9 cellular contexts compared by ENCODE assay signal in the genomic region with DNA sequence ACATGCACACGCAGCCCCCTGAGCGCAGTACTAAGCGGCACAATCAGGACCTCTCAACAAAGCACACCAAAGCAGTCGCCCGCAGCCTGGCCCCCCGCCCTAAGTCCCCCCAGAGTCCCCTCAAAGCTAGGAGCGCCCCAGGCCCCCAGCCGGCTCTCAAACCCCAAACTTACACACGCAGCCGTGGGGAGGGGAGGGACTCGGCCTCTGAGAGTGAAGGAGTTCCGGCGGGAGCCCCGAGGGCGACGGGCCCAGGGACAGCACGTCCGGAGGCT. TPM values are rescaled to one million over a fixed set of nuclear protein-coding genes. Genes with fewer than 3 reads are reported as not detected.
DNase-seq lines count a peak whose midpoint lies in the region; ATAC-seq, FAIRE-seq and TF ChIP-seq lines count a peak whose summit lies in the region.
"Had no signal": no experiment of that assay in that cellular context is flagged by ENCODE, and none has a peak within 500 bp of the region (broad histone marks: within the 10 kb centered on the region; RNA-seq: fewer than 3 reads in every experiment).

No MANE protein-coding gene starts in this region.

- no peak for TF ChIP-seq CTCF in C4-2B (conservative IDR thresholded peaks at IDR 0.05)
- no peak for TF ChIP-seq CTCF in endothelial cell of umbilical vein (IDR thresholded peaks at IDR 0.05; ENCODE audit: extremely low read depth in 1 of 2, insufficient read depth in 1 of 2, low read depth in 1 of 2, low read length in 2 of 2)
- TF ChIP-seq CTCF in osteoblast (IDR thresholded peaks at IDR 0.05; ENCODE audit: extremely low read depth, low read depth, low read length) = no peak

- H3K4me2 ChIP-seq in endothelial cell of umbilical vein (ENCODE audit: insufficient read depth, low read length) (peak overlapping the region; percentile 96), osteoblast (ENCODE audit: insufficient read depth, low read length) (peak overlapping the region; percentile 94)

- H3K9me3 ChIP-seq in NT2/D1 (ENCODE audit: insufficient read depth, low read length) = no peaks in the 10 kb centered on the region
- no peaks in the 10 kb centered on the region for H3K9me3 ChIP-seq in endothelial cell of umbilical vein (replicated peaks; ENCODE audit: control insufficient read depth, insufficient read depth, low read length)
- H3K9me3 ChIP-seq in osteoblast (ENCODE audit: low read depth, low read length) = no peaks in the 10 kb centered on the region

- H3K9me1 ChIP-seq in endothelial cell of umbilical vein (replicated peaks; ENCODE audit: control insufficient read depth, extremely low read depth, insufficient read depth, low read length) = no peaks in the 10 kb centered on the region

- dilution Hi-C loops in endothelial cell of umbilical vein (cut with MboI; ENCODE audit: extremely low pct_ligation_motif_present, low sequenced_read_pairs) = no loop called here

- H3K36me3 ChIP-seq in NT2/D1 (ENCODE audit: insufficient read depth, insufficient read length, low read length) (peaks cover 6% of the 10 kb centered on the region), endothelial cell of umbilical vein (ENCODE audit: control insufficient read depth in 2 of 2, extremely low read depth in 1 of 2, insufficient read depth in 2 of 2, low read length in 2 of 2) (peaks cover 0 to 9% of the 10 kb centered on the region in 2 experiments), osteoblast (ENCODE audit: insufficient read depth, low read length) (no peaks in the 10 kb centered on the region)

- POLR2A ChIA-PET in endothelial cell of umbilical vein (lab: Charles Lee) = no interaction called here

- H2AFZ ChIP-seq in endothelial cell of umbilical vein (ENCODE audit: low read depth, low read length) (no peak overlapping the region), osteoblast (ENCODE audit: low read length) (peak overlapping the region; percentile 74)

- BruUV-seq in endothelial cell of umbilical vein (replicated peaks; lab: Mats Ljungman, UMichigan) = no TSS peak

- no peak for ATAC-seq in left colon

- intact Hi-C loops in endothelial cell of umbilical vein (cut with micrococcal nuclease) (no loop called here), left colon (cut with DNase I, micrococcal nuclease) (no loop called here)

- no peak for TF ChIP-seq POLR2A in endothelial cell of umbilical vein (IDR thresholded peaks at IDR 0.05; ENCODE audit: low read depth, low read length)

- H4K20me1 ChIP-seq in endothelial cell of umbilical vein (replicated peaks; ENCODE audit: control insufficient read depth, extremely low read depth, insufficient read depth, low read length) (no peaks in the 10 kb centered on the region), osteoblast (ENCODE audit: insufficient read depth, low read length) (peaks cover 19% of the 10 kb centered on the region)

- peaks cover 43% of the 10 kb centered on the region for H3K4me1 ChIP-seq in NT2/D1 (ENCODE audit: insufficient read depth, insufficient read length)
- peaks cover 33% of the 10 kb centered on the region for H3K4me1 ChIP-seq in endothelial cell of umbilical vein (ENCODE audit: control insufficient read depth, extremely low read depth, insufficient read depth, low read length)
- H3K4me1 ChIP-seq in osteoblast (ENCODE audit: insufficient read depth, low read length) = peaks cover 25% of the 10 kb centered on the region

- no peak for FAIRE-seq in endothelial cell of umbilical vein (lab: Jason Lieb, UNC)

- no peak for DNase-seq in NT2/D1 (ENCODE audit: low read depth, low spot score)
- DNase-seq in endothelial cell of umbilical vein (ENCODE audit: low read depth, low spot score) = no peak
- DNase-seq in osteoblast (ENCODE audit: insufficient read length, low spot score, missing footprints) = no peak
- DNase-seq in GM19238 (ENCODE audit: insufficient read length, low spot score) = no peak
- no peak for DNase-seq in left colon
- no peak for DNase-seq in AML-193 (lab: John Stamatoyannopoulos, UW)
- DNase-seq in AG20443 (ENCODE audit: low spot score) = no peak

- peak overlapping the region; percentile 78 for H3K4me3 ChIP-seq in NT2/D1 (ENCODE audit: insufficient read length, low read depth)
- H3K4me3 ChIP-seq in endothelial cell of umbilical vein (replicated peaks in 1 of 3; ENCODE audit: insufficient read depth in 1 of 3, low read depth in 1 of 3, low read length in 3 of 3) = peak overlapping the region; percentile 77 to 95 (median 83)
- H3K4me3 ChIP-seq in osteoblast (ENCODE audit: insufficient read depth, low read length) = peak overlapping the region; percentile 80

- peak overlapping the region; percentile 90 for H3K9ac ChIP-seq in NT2/D1 (ENCODE audit: insufficient read length, low read depth)
- peak overlapping the region; percentile 84 for H3K9ac ChIP-seq in endothelial cell of umbilical vein (replicated peaks; ENCODE audit: extremely low read depth, insufficient read depth, low read length)

- H3K27ac ChIP-seq in C4-2B = peak overlapping the region; percentile 99
- peak overlapping the region; percentile 97 for H3K27ac ChIP-seq in endothelial cell of umbilical vein (ENCODE audit: insufficient read depth, low read depth, low read length)
- H3K27ac ChIP-seq in osteoblast (ENCODE audit: low read depth, low read length) = no peak overlapping the region

- CTCF ChIA-PET in endothelial cell of umbilical vein (lab: Charles Lee) = interaction anchor here (0.8 to 1.5 kb wide), 4 partner anchors 10 to 121 kb away, joined by 3 to 5 read pairs (median 4); no protein-coding TSS in a partner anchor

- H3K79me2 ChIP-seq in endothelial cell of umbilical vein (ENCODE audit: control insufficient read depth, insufficient read depth, low read length) (peaks cover 90% of the 10 kb centered on the region), osteoblast (ENCODE audit: insufficient read depth, low read length) (no peaks in the 10 kb centered on the region)

- H3K27me3 ChIP-seq in NT2/D1 (ENCODE audit: insufficient read depth, insufficient read length) (peaks cover 85% of the 10 kb centered on the region), endothelial cell of umbilical vein (ENCODE audit: control insufficient read depth in 2 of 2, insufficient read depth in 2 of 2, low read length in 2 of 2) (no peaks in the 10 kb centered on the region), osteoblast (ENCODE audit: insufficient read depth, low read length) (peaks cover 43% of the 10 kb centered on the region)

TF ChIP-seq in endothelial cell of umbilical vein, 7 proteins besides CTCF, POLR2A, EP300 and RAD21:
- no peak for TF ChIP-seq GATA2 (IDR thresholded peaks at IDR 0.05; ENCODE audit: insufficient read depth, insufficient read length, low read depth, low read length)
- no peak for TF ChIP-seq MAX (IDR thresholded peaks at IDR 0.05; ENCODE audit: insufficient read depth, insufficient read length)
- no peak for TF ChIP-seq JUN (IDR thresholded peaks at IDR 0.05; ENCODE audit: borderline replicate concordance, insufficient read depth, insufficient read length, low read depth)
- no peak for TF ChIP-seq EZH2 (IDR thresholded peaks at IDR 0.05; ENCODE audit: borderline replicate concordance, low read depth, low read length, severe bottlenecking)
- TF ChIP-seq POLR2AphosphoS5 (IDR thresholded peaks at IDR 0.05; ENCODE audit: insufficient read depth, low read depth, low read length) = no peak
- TF ChIP-seq FOS (IDR thresholded peaks at IDR 0.05; ENCODE audit: borderline replicate concordance, insufficient read depth, low read length) = no peak
- TF ChIP-seq MYC (IDR thresholded peaks at IDR 0.05; ENCODE audit: low read depth, low read length) = no peak

RNA-seq across cellular contexts. Expression of gene GATA2, which starts 5.5 kb away (rescaled TPM):
- total RNA-seq in endothelial cell of umbilical vein (62.2 and 63.9 TPM in 2 replicates), osteoblast (0.72 and 0.88 TPM in 2 replicates), left colon (1 to 10 TPM; 2.6 to 6.0 TPM)
- 28.8 and 35.6 TPM in 2 replicates for polyA plus RNA-seq in endothelial cell of umbilical vein
- 25.9 and 36.8 TPM in 2 replicates for polyA plus RNA-seq in endothelial cell of umbilical vein (2011; cell fraction: cytosol; rRNA removed)
- polyA plus RNA-seq in endothelial cell of umbilical vein (2011; cell fraction: nucleus; rRNA removed) = 30.1 and 31.5 TPM in 2 replicates
- 33.0 and 37.6 TPM in 2 replicates for polyA plus RNA-seq in endothelial cell of umbilical vein (2012)
- polyA minus RNA-seq in endothelial cell of umbilical vein = 17.3 and 17.5 TPM in 2 replicates
- polyA minus RNA-seq in endothelial cell of umbilical vein (2011; cell fraction: cytosol; rRNA and poly(A)+ RNA removed) = 58.1 TPM
- 9.7 and 17.3 TPM in 2 replicates for polyA minus RNA-seq in endothelial cell of umbilical vein (2011; cell fraction: nucleus; rRNA and poly(A)+ RNA removed)

RNA-seq across cellular contexts. Expression of gene DNAJB8, which starts 20.8 kb away (rescaled TPM):
- not detected in 2 replicates for total RNA-seq in endothelial cell of umbilical vein
- polyA plus RNA-seq in endothelial cell of umbilical vein = not detected in 2 replicates
- not detected in 2 replicates for polyA plus RNA-seq in endothelial cell of umbilical vein (2011; cell fraction: cytosol; rRNA removed)
- not detected in 2 replicates for polyA plus RNA-seq in endothelial cell of umbilical vein (2011; cell fraction: nucleus; rRNA removed)
- polyA plus RNA-seq in endothelial cell of umbilical vein (2012) = not detected in 2 replicates
- not detected in 2 replicates for polyA minus RNA-seq in endothelial cell of umbilical vein
- not detected for polyA minus RNA-seq in endothelial cell of umbilical vein (2011; cell fraction: cytosol; rRNA and poly(A)+ RNA removed)
- not detected in 2 replicates for polyA minus RNA-seq in endothelial cell of umbilical vein (2011; cell fraction: nucleus; rRNA and poly(A)+ RNA removed)
- total RNA-seq in osteoblast = not detected in 2 replicates
- total RNA-seq in left colon = not detected
- total RNA-seq: LHCN-M2 had no signal
